Comparison of ENCODE assay signal across 8 cellular contexts in genomic region chr13:46553521-46553885, GRCh38. TPM values are rescaled to one million over a fixed set of nuclear protein-coding genes. Genes with fewer than 3 reads are reported as not detected.
DNase-seq lines count a peak whose midpoint lies in the region; ATAC-seq and TF ChIP-seq lines count a peak whose summit lies in the region.

No MANE protein-coding gene starts in this region.

- H3K27ac Mint-ChIP-seq in CD4-positive, alpha-beta memory T cell = peak overlapping the region in 6 of 7 donors; percentile 47 to 95 (median 94)
- H3K27ac Mint-ChIP-seq in activated CD4-positive, alpha-beta memory T cell treated with anti-CD3 and anti-CD28 coated beads, Interleukin-2, amount 10 ng/mL, durations not matched to agents 7 days and 5 days = peak overlapping the region; percentile 75
- peak overlapping the region; percentile 80 for H3K27ac Mint-ChIP-seq in glutamatergic neuron (ENCODE audit: unreplicated experiment)

- no peaks in the 10 kb centered on the region for H3K27me3 ChIP-seq in CD4-positive, alpha-beta memory T cell (ENCODE audit: insufficient read depth, low read length)
- H3K27me3 ChIP-seq in gastrocnemius medialis = no peaks in the 10 kb centered on the region

- H3K4me1 Mint-ChIP-seq in CD4-positive, alpha-beta memory T cell = peaks cover 36 to 58% (median 44%) of the 10 kb centered on the region in 4 donors
- H3K4me1 Mint-ChIP-seq in activated CD4-positive, alpha-beta memory T cell treated with anti-CD3 and anti-CD28 coated beads, Interleukin-2, amount 10 ng/mL, durations not matched to agents 7 days and 5 days = peaks cover 45% of the 10 kb centered on the region
- peaks cover 26% of the 10 kb centered on the region for H3K4me1 Mint-ChIP-seq in glutamatergic neuron (ENCODE audit: low read depth, unreplicated experiment)

- H3K36me3 ChIP-seq in CD4-positive, alpha-beta memory T cell (ENCODE audit: insufficient read depth, low read length) = no peaks in the 10 kb centered on the region
- H3K36me3 ChIP-seq in gastrocnemius medialis = no peaks in the 10 kb centered on the region

- H3K4me1 ChIP-seq in CD4-positive, alpha-beta memory T cell (ENCODE audit: insufficient read depth, low read length) = peaks cover 38% of the 10 kb centered on the region
- peaks cover 14 to 23% of the 10 kb centered on the region in 2 donors for H3K4me1 ChIP-seq in gastrocnemius medialis

- H3K9me3 Mint-ChIP-seq in CD4-positive, alpha-beta memory T cell = no peaks in the 10 kb centered on the region
- H3K9me3 Mint-ChIP-seq in activated CD4-positive, alpha-beta memory T cell treated with anti-CD3 and anti-CD28 coated beads, Interleukin-2, amount 10 ng/mL, durations not matched to agents 7 days and 5 days = no peaks in the 10 kb centered on the region
- H3K9me3 Mint-ChIP-seq in glutamatergic neuron (ENCODE audit: unreplicated experiment) = peaks cover 7% of the 10 kb centered on the region

- DNase-seq in CD4-positive, alpha-beta memory T cell = peak in 1 of 5 donors; percentile 63
- no peak for DNase-seq in activated CD4-positive, alpha-beta memory T cell treated with anti-CD3 and anti-CD28 coated beads, Interleukin-2, amount 10 ng/mL, durations not matched to agents 7 days and 5 days
- DNase-seq in glutamatergic neuron = peak; percentile 43
- DNase-seq in gastrocnemius medialis = no peak
- no peak for DNase-seq in activated CD4-positive, CD25-positive, alpha-beta regulatory T cell treated with anti-CD3 and anti-CD28 coated beads, Interleukin-2, amount 50 U/mL, for 72 hours
- no peak for DNase-seq in EL
- no peak for DNase-seq in glomerular visceral epithelial cell (ENCODE audit: extremely low spot score)

- intact Hi-C loops in CD4-positive, alpha-beta memory T cell (cut with micrococcal nuclease) = loop anchor here (5.0 kb wide), 4 partner anchors 39 to 1976 kb away; partner anchors contain the start of genes NUDT15 and TSC22D1
- intact Hi-C loops in gastrocnemius medialis (cut with DNase I; ENCODE audit: low total_unique reads) = loop anchor here (1.0 to 5.0 kb wide), 3 partner anchors 124 to 244 kb away; partner anchors contain the start of gene ESD

- TF ChIP-seq CTCF in glutamatergic neuron (IDR thresholded peaks at IDR 0.05; ENCODE audit: partially characterized antibody, unreplicated experiment) (no peak), gastrocnemius medialis (IDR thresholded peaks at IDR 0.05 in 4 of 5, conservative IDR thresholded peaks at IDR 0.05 in 1 of 5) (no peak)

- peaks cover 2 to 5% of the 10 kb centered on the region in 2 donors for H3K27me3 Mint-ChIP-seq in CD4-positive, alpha-beta memory T cell
- H3K27me3 Mint-ChIP-seq in activated CD4-positive, alpha-beta memory T cell treated with anti-CD3 and anti-CD28 coated beads, Interleukin-2, amount 10 ng/mL, durations not matched to agents 7 days and 5 days = peaks cover 4% of the 10 kb centered on the region
- peaks cover 7% of the 10 kb centered on the region for H3K27me3 Mint-ChIP-seq in glutamatergic neuron (ENCODE audit: unreplicated experiment)

- peak overlapping the region; percentile 67 to 87 for H3K4me3 ChIP-seq in CD4-positive, alpha-beta memory T cell (ENCODE audit: low read length in 2 of 2)
- peak overlapping the region; percentile 60 to 98 (median 88) for H3K4me3 ChIP-seq in gastrocnemius medialis

- in situ Hi-C loops in gastrocnemius medialis (cut with MboI; ENCODE audit: low sequenced_read_pairs in 4 of 4) = loop anchor here in 3 of 4 donors (5.0 to 10.0 kb wide), 2 partner anchors 161 to 169 kb away; no protein-coding TSS in a partner anchor

- no peaks in the 10 kb centered on the region for H3K9me3 ChIP-seq in CD4-positive, alpha-beta memory T cell (ENCODE audit: control insufficient read depth in 1 of 2, low read length in 2 of 2)
- no peaks in the 10 kb centered on the region for H3K9me3 ChIP-seq in gastrocnemius medialis

- H3K4me3 Mint-ChIP-seq in CD4-positive, alpha-beta memory T cell = peak overlapping the region; percentile 94 to 98 (median 96)
- H3K4me3 Mint-ChIP-seq in activated CD4-positive, alpha-beta memory T cell treated with anti-CD3 and anti-CD28 coated beads, Interleukin-2, amount 10 ng/mL, durations not matched to agents 7 days and 5 days = peak overlapping the region; percentile 92
- peak overlapping the region; percentile 87 for H3K4me3 Mint-ChIP-seq in glutamatergic neuron (ENCODE audit: unreplicated experiment)

- TF ChIP-seq POLR2A in gastrocnemius medialis (IDR thresholded peaks at IDR 0.05) = no peak

- POLR2A ChIA-PET in CD4-positive, alpha-beta memory T cell (lab: Charles Lee; ENCODE audit: partially characterized antibody) = interaction anchor here (1.0 kb wide), 1 partner anchor 159 kb away, joined by 3 read pairs; no protein-coding TSS in a partner anchor
- POLR2A ChIA-PET in activated CD4-positive, alpha-beta memory T cell treated with anti-CD3 and anti-CD28 coated beads, Interleukin-2, amount 10 ng/mL, durations not matched to agents 7 days and 5 days (lab: Charles Lee) = interaction anchor here (1.0 kb wide), 1 partner anchor 126 kb away, joined by 3 read pairs; no protein-coding TSS in a partner anchor

- CTCF ChIA-PET in CD4-positive, alpha-beta memory T cell (lab: Charles Lee; ENCODE audit: partially characterized antibody) = interaction anchor here (0.8 to 4.9 kb wide), 3 partner anchors 47 to 167 kb away, joined by 4 to 98 read pairs (median 15); no protein-coding TSS in a partner anchor
- CTCF ChIA-PET in activated CD4-positive, alpha-beta memory T cell treated with anti-CD3 and anti-CD28 coated beads, Interleukin-2, amount 10 ng/mL, durations not matched to agents 7 days and 5 days (lab: Charles Lee) = interaction anchor here (6.6 kb wide), 1 partner anchor 169 kb away, joined by 67 read pairs; no protein-coding TSS in a partner anchor

- ATAC-seq in HG02678 (IDR thresholded peaks at IDR 0.05; ENCODE audit: unreplicated experiment) (peak; percentile 2), gastrocnemius medialis (peak in 1 of 2 donors; percentile 14)

- H3K27ac ChIP-seq in CD4-positive, alpha-beta memory T cell (ENCODE audit: low read depth, low read length) = peak overlapping the region; percentile 79
- H3K27ac ChIP-seq in gastrocnemius medialis = peak overlapping the region; percentile 72 to 87 (median 83)

- H3K36me3 Mint-ChIP-seq in CD4-positive, alpha-beta memory T cell = peaks cover 0 to 11% of the 10 kb centered on the region in 2 donors
- no peaks in the 10 kb centered on the region for H3K36me3 Mint-ChIP-seq in activated CD4-positive, alpha-beta memory T cell treated with anti-CD3 and anti-CD28 coated beads, Interleukin-2, amount 10 ng/mL, durations not matched to agents 7 days and 5 days (ENCODE audit: low read depth)
- H3K36me3 Mint-ChIP-seq in glutamatergic neuron (ENCODE audit: unreplicated experiment) = no peaks in the 10 kb centered on the region

RNA-seq across cellular contexts. Expression of gene LRCH1, which starts 0.5 kb away (rescaled TPM):
- 10 to 100 TPM; 18.0 to 19.1 TPM for total RNA-seq in CD4-positive, alpha-beta memory T cell
- 1 to 10 TPM; 1.2 to 6.2 TPM for polyA plus RNA-seq in CD4-positive, alpha-beta memory T cell
- 10 to 100 TPM; 17.1 TPM for total RNA-seq in activated CD4-positive, alpha-beta memory T cell treated with anti-CD3 and anti-CD28 coated beads, Interleukin-2, amount 10 ng/mL, durations not matched to agents 7 days and 5 days
- 40.6 TPM for total RNA-seq in glutamatergic neuron (ENCODE audit: unreplicated experiment)
- total RNA-seq in gastrocnemius medialis = 1 to 10 TPM; 3.4 to 5.0 (median 3.9) TPM
